ENCODE assay signal across 20 cellular contexts in the genomic region with DNA sequence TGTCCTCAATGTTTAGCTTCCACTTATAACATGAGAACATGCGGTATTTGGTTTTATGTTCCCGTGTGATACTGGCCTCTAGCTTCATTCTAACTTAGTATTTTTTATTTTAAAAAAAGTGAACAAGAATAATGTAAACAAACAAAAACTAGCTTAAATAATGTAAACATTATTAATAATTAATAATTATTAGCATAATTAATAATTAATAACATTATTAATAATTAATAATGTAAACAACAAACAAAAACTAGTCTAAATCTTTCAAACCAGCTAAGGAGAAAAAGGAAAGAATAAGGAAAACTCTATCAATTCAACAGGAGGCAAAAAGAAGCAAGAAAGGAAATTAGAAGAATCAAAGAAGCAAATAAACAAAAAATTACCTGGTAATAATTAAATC.
DNase-seq lines count a peak whose midpoint lies in the region; ATAC-seq and FAIRE-seq lines count a peak whose summit lies in the region.
"Had no signal": no experiment of that assay in that cellular context is flagged by ENCODE, and none has a peak within 500 bp of the region (broad histone marks: within the 10 kb centered on the region; RNA-seq: fewer than 3 reads in every experiment).

No MANE protein-coding gene starts in this region.

- no peak for ATAC-seq in HG02678 (IDR thresholded peaks at IDR 0.05; ENCODE audit: unreplicated experiment)
- ATAC-seq: CD8-positive, alpha-beta T cell had no signal

- 91 to 96% (median 93%) methylated on average over 2 of the region's 2 CpGs for WGBS in small intestine, 3 donors

- H3K27me3 ChIP-seq in small intestine (ENCODE audit: control insufficient read depth in 2 of 2, insufficient read depth in 2 of 2, low read length in 2 of 2), result no peaks in the 10 kb centered on the region
- H3K27me3 ChIP-seq: BLaER1 had no signal

- no peaks in the 10 kb centered on the region for H3K4me1 ChIP-seq in small intestine (ENCODE audit: control insufficient read depth in 2 of 2, insufficient read depth in 1 of 2, low read depth in 1 of 2, low read length in 1 of 2)
- H3K4me1 ChIP-seq: BLaER1, HAP-1 had no signal

- no peaks in the 10 kb centered on the region for H3K9me3 ChIP-seq in small intestine (ENCODE audit: control insufficient read depth, low read depth)
- H3K9me3 ChIP-seq: BLaER1, HAP-1 had no signal

- DNase-seq in RCC 7860 (ENCODE audit: low spot score), result no peak
- DNase-seq in small intestine, result no peak
- DNase-seq in hypothalamus (lab: John Stamatoyannopoulos, UW), result no peak
- DNase-seq in pons (ENCODE audit: low spot score), result no peak
- DNase-seq: Calu3; CD4-positive, CD25-positive, alpha-beta regulatory T cell; CD8-positive, alpha-beta T cell; DMS79; EL; GF-D8; GOT3 had no signal

- no peak overlapping the region for H3K4me3 ChIP-seq in small intestine (ENCODE audit: low read depth in 1 of 2, low read length in 2 of 2)
- H3K4me3 ChIP-seq: BLaER1, HAP-1 had no signal

- no peaks in the 10 kb centered on the region for H3K36me3 ChIP-seq in small intestine (ENCODE audit: control insufficient read depth in 2 of 2, insufficient read depth in 2 of 2, low read length in 2 of 2)
- H3K36me3 ChIP-seq: BLaER1, HAP-1 had no signal

- no peak overlapping the region for H3K27ac ChIP-seq in small intestine (ENCODE audit: low read depth in 1 of 2, low read length in 1 of 2)
- H3K27ac ChIP-seq: BLaER1, C4-2B had no signal

- FAIRE-seq in G401.6 (lab: Jason Lieb, UNC) (peak; percentile 73), RCC 7860 (lab: Jason Lieb, UNC) (peak; percentile 15), colon (lab: Jason Lieb, UNC) (peak; percentile 33), small intestine (lab: Jason Lieb, UNC) (peak; percentile 68)
- FAIRE-seq: GM12891, GM18507, H54 had no signal
